In genomic region chr12:6533653-6534157, GRCh38 we compare ENCODE assay signal across 8 cellular contexts. TPM values are rescaled to one million over a fixed set of nuclear protein-coding genes. Genes with fewer than 3 reads are reported as not detected.
DNase-seq lines count a peak whose midpoint lies in the region; ATAC-seq, FAIRE-seq and TF ChIP-seq lines count a peak whose summit lies in the region.

No MANE protein-coding gene starts in this region.

- H3K4me3 ChIP-seq in MM.1S (ENCODE audit: low read length) = peak overlapping the region; percentile 86
- peak overlapping the region; percentile 95 for H3K4me3 ChIP-seq in astrocyte (ENCODE audit: insufficient read depth, low read depth, low read length)

- TF ChIP-seq CTCF in MM.1S (IDR thresholded peaks at IDR 0.05; ENCODE audit: low read length) (no peak), astrocyte (IDR thresholded peaks at IDR 0.05; ENCODE audit: insufficient read depth, low read depth, low read length) (no peak)

- ATAC-seq in HG02571 (IDR thresholded peaks at IDR 0.05; ENCODE audit: unreplicated experiment) = peak; percentile 40

- H3K79me2 ChIP-seq in MM.1S (ENCODE audit: low read length) (peaks cover 60% of the 10 kb centered on the region), astrocyte (ENCODE audit: insufficient read depth, low read length) (peaks cover 35% of the 10 kb centered on the region)

- no peaks in the 10 kb centered on the region for H3K27me3 Mint-ChIP-seq in astrocyte (ENCODE audit: low read depth, unreplicated experiment)

- H3K27ac ChIP-seq in MM.1S (ENCODE audit: low read length) = peak overlapping the region; percentile 95
- H3K27ac ChIP-seq in astrocyte (ENCODE audit: low read depth, low read length) = peak overlapping the region; percentile 94

- H3K4me1 Mint-ChIP-seq in astrocyte (ENCODE audit: low read depth, unreplicated experiment) = peaks cover 32% of the 10 kb centered on the region

- H2AFZ ChIP-seq in MM.1S (ENCODE audit: low read length) = peak overlapping the region; percentile 72
- peak overlapping the region; percentile 79 for H2AFZ ChIP-seq in astrocyte (ENCODE audit: low read depth, low read length)

- H3K4me1 ChIP-seq in MM.1S (ENCODE audit: low read length) (peaks cover 20% of the 10 kb centered on the region), astrocyte (ENCODE audit: insufficient read depth, low read length) (peaks cover 44% of the 10 kb centered on the region)

- H3K9me2 ChIP-seq in MM.1S (replicated peaks; ENCODE audit: insufficient read depth, low read length) = no peaks in the 10 kb centered on the region

- no peaks in the 10 kb centered on the region for H3K9me3 Mint-ChIP-seq in astrocyte (ENCODE audit: unreplicated experiment)

- H3K9me3 ChIP-seq in MM.1S (replicated peaks; ENCODE audit: insufficient read depth, low read length) (no peaks in the 10 kb centered on the region), astrocyte (ENCODE audit: insufficient read depth, low read depth, low read length) (no peaks in the 10 kb centered on the region)

- peak in 2 of 3 donors; percentile 60 to 61 for DNase-seq in stimulated activated CD4-positive, alpha-beta T cell treated with anti-CD3 and anti-CD28 coated beads, Interleukin-12 subunit alpha, Interleukin-12 subunit beta, amount 100 ng/mL, for 48 hours (ENCODE audit: low read depth in 2 of 3, low spot score in 1 of 3)
- no peak for DNase-seq in stimulated activated CD4-positive, alpha-beta T cell treated with anti-CD3 and anti-CD28 coated beads, Interleukin-12 subunit alpha, Interleukin-12 subunit beta, amount 100 ng/mL, for 4 hours
- DNase-seq in MM.1S (peak; percentile 93), RPMI7951 (ENCODE audit: low read depth) (peak; percentile 89), astrocyte (ENCODE audit: low read depth) (peak; percentile 70), hippocampal formation (lab: John Stamatoyannopoulos, UW) (peak; percentile 91 to 92), putamen (ENCODE audit: low spot score) (peak; percentile 95)

- peaks cover 79% of the 10 kb centered on the region for H3F3A ChIP-seq in MM.1S (ENCODE audit: insufficient read depth, low read length)

- FAIRE-seq in astrocyte (lab: Jason Lieb, UNC) = no peak

- H3K9ac ChIP-seq in MM.1S (ENCODE audit: low read length) (peak overlapping the region; percentile 96), astrocyte (ENCODE audit: low read length) (peak overlapping the region; percentile 98)

- H3K36me3 Mint-ChIP-seq in astrocyte (ENCODE audit: low read depth, unreplicated experiment) = peaks cover 21% of the 10 kb centered on the region

- peaks cover 26% of the 10 kb centered on the region; the same call in 1 of the 2 replicates for H3K36me3 ChIP-seq in MM.1S (replicated peaks; ENCODE audit: insufficient read depth, low read length)
- H3K36me3 ChIP-seq in astrocyte (ENCODE audit: insufficient read depth, low read length) = peaks cover 45% of the 10 kb centered on the region

- H3K4me3 Mint-ChIP-seq in astrocyte (ENCODE audit: unreplicated experiment) = peak overlapping the region; percentile 89

- peak overlapping the region; percentile 99 for H3K27ac Mint-ChIP-seq in astrocyte (ENCODE audit: unreplicated experiment)

- H3K4me2 ChIP-seq in MM.1S (ENCODE audit: low read depth, low read length) = peak overlapping the region; percentile 93
- H3K4me2 ChIP-seq in astrocyte (ENCODE audit: low read length) = peak overlapping the region; percentile 99

- H4K20me1 ChIP-seq in MM.1S (ENCODE audit: insufficient read depth, low read length) (peaks cover 33% of the 10 kb centered on the region), astrocyte (ENCODE audit: insufficient read depth, low read length) (peaks cover 42% of the 10 kb centered on the region)

- H3K27me3 ChIP-seq in MM.1S (replicated peaks; ENCODE audit: insufficient read depth, low read length) = no peaks in the 10 kb centered on the region
- H3K27me3 ChIP-seq in astrocyte (ENCODE audit: insufficient read depth, low read length) = no peaks in the 10 kb centered on the region

RNA-seq across cellular contexts. Expression of gene GAPDH, which starts 0.6 kb away (rescaled TPM):
- total RNA-seq in RPMI7951 (2014; rRNA removed; shearing (Covaris generic)) = 8,506 and 8,626 TPM in 2 replicates
- total RNA-seq in astrocyte = 5,151 and 5,167 TPM in 2 replicates

RNA-seq across cellular contexts. Expression of gene IFFO1, which starts 22.1 kb away (rescaled TPM):
- 5.8 and 8.6 TPM in 2 replicates for total RNA-seq in RPMI7951 (2014; rRNA removed; shearing (Covaris generic))
- 18.8 and 20.8 TPM in 2 replicates for total RNA-seq in astrocyte

RNA-seq across cellular contexts. Expression of gene NOP2, which starts 34.4 kb away (rescaled TPM):
- total RNA-seq in RPMI7951 (2014; rRNA removed; shearing (Covaris generic)) = 14.2 and 17.8 TPM in 2 replicates
- total RNA-seq in astrocyte = 53.1 and 66.8 TPM in 2 replicates

RNA-seq across cellular contexts. Expression of gene NCAPD2, which starts 39.8 kb away (rescaled TPM):
- total RNA-seq in RPMI7951 (2014; rRNA removed; shearing (Covaris generic)) = 92.1 and 106 TPM in 2 replicates
- 18.6 and 21.1 TPM in 2 replicates for total RNA-seq in astrocyte

RNA-seq across cellular contexts. Expression of gene MRPL51, which starts 40.6 kb away (rescaled TPM):
- total RNA-seq in RPMI7951 (2014; rRNA removed; shearing (Covaris generic)) = 184 and 197 TPM in 2 replicates
- total RNA-seq in astrocyte = 192 and 202 TPM in 2 replicates
